8 cellular contexts compared by ENCODE assay signal in the genomic region with DNA sequence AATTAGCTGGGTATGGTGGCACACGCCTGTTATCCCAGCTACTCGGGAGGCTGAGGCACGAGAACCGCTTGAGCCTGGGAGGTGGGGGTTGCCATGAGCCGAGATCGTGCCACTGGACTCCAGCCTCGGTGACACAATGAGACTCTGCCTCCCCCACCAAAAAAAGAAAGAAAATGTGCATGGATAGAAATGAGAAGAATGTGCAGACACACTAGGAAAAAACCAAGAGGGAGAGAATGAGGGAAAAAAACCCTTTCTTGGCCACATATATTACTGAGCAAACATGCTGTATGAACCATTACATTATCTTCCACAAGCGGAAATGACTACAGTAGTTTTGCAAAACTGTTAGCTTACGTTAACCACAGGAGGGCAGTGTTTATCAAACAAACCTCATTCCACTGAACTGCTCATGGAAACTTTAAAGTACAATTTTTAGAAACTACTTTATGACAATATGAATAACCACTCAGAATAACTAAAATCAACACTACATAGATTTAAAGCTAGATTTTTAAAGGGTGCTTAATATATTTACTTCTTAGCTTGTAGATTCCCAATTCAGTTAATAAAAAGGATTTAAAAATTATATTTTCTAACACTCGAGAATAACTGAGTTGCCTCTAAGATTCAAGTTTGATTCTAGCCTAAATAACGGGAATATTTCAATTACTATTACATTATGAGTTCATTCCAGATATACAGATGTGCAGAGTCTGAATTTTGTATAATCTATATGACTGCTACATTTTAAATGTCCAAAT. TPM values are rescaled to one million over a fixed set of nuclear protein-coding genes. Genes with fewer than 3 reads are reported as not detected.
A peak's percentile ranks its signal among the peaks of the same experiment; 100 is the strongest.
DNase-seq lines count a peak whose midpoint lies in the region; ATAC-seq and TF ChIP-seq lines count a peak whose summit lies in the region.

No MANE protein-coding gene starts in this region.

- intact Hi-C loops in Right ventricle myocardium inferior (cut with DNase I): loop anchor here (5.0 kb wide), 2 partner anchors 85 to 105 kb away; no protein-coding TSS in a partner anchor
- intact Hi-C loops in cardiac septum (cut with DNase I): loop anchor here (5.0 to 10.0 kb wide), 2 partner anchors 100 to 293 kb away; no protein-coding TSS in a partner anchor

- H3K27me3 ChIP-seq in mucosa of rectum (ENCODE audit: control insufficient read depth in 2 of 2, insufficient read depth in 2 of 2, low read length in 2 of 2) (no peaks in the 10 kb centered on the region), upper lobe of left lung (no peaks in the 10 kb centered on the region)

- peak overlapping the region in 1 of 2 donors; percentile 17 for H3K9ac ChIP-seq in mucosa of rectum (ENCODE audit: low read depth in 1 of 2, low read length in 2 of 2)

- no peak for TF ChIP-seq POLR2A in upper lobe of left lung (IDR thresholded peaks at IDR 0.05)

- H3K4me1 Mint-ChIP-seq in HFFc6 (ENCODE audit: low read depth) (peaks cover 24% of the 10 kb centered on the region), endothelial cell (ENCODE audit: unreplicated experiment) (peaks cover 4% of the 10 kb centered on the region)

- H3K4me1 ChIP-seq in mucosa of rectum (ENCODE audit: control insufficient read depth in 2 of 2, insufficient read depth in 2 of 2, low read length in 2 of 2) (peaks cover 4 to 5% of the 10 kb centered on the region in 2 donors), upper lobe of left lung (peaks cover 11 to 28% (median 17%) of the 10 kb centered on the region in 4 donors)

- H3K9me3 ChIP-seq in mucosa of rectum (ENCODE audit: control insufficient read depth in 2 of 2, low read length in 2 of 2) (no peaks in the 10 kb centered on the region), upper lobe of left lung (no peaks in the 10 kb centered on the region)

- no peak overlapping the region; the same call in none of the 2 replicates for H3K27ac ChIP-seq in VCaP
- H3K27ac ChIP-seq in mucosa of rectum (ENCODE audit: low read depth in 2 of 2, low read length in 2 of 2): peak overlapping the region; percentile 15 to 26
- peak overlapping the region in 1 of 4 donors; percentile 53 for H3K27ac ChIP-seq in upper lobe of left lung

- no peak for TF ChIP-seq EP300 in upper lobe of left lung (IDR thresholded peaks at IDR 0.05)

- H3K4me3 ChIP-seq in mucosa of rectum (ENCODE audit: low read length in 2 of 2) (peak overlapping the region in 1 of 2 donors; percentile 8), upper lobe of left lung (no peak overlapping the region)

- WGBS in upper lobe of left lung, 2 donors: 34 to 35% methylated on average over 11 of the region's 11 CpGs

- ATAC-seq in Right ventricle myocardium inferior (peak; percentile 77), upper lobe of left lung (ENCODE audit: low FRiP score in 2 of 2) (peak; percentile 93 to 96)

- H3K9me3 Mint-ChIP-seq in HFFc6: no peaks in the 10 kb centered on the region
- H3K9me3 Mint-ChIP-seq in endothelial cell (ENCODE audit: unreplicated experiment): no peaks in the 10 kb centered on the region

- H3K36me3 ChIP-seq in mucosa of rectum (ENCODE audit: control insufficient read depth in 2 of 2, insufficient read depth in 2 of 2, low read length in 2 of 2) (peaks cover 0 to 3% of the 10 kb centered on the region in 2 donors), upper lobe of left lung (peaks cover 0 to 7% (median 0%) of the 10 kb centered on the region in 4 donors)

- H3K4me3 Mint-ChIP-seq in HFFc6 (peak overlapping the region; percentile 74; the same call in 1 of the 2 replicates), endothelial cell (ENCODE audit: unreplicated experiment) (no peak overlapping the region)

- no peaks in the 10 kb centered on the region for H3K36me3 Mint-ChIP-seq in HFFc6 (ENCODE audit: low read depth)
- no peaks in the 10 kb centered on the region for H3K36me3 Mint-ChIP-seq in endothelial cell (ENCODE audit: low read depth, unreplicated experiment)

- H3K27ac Mint-ChIP-seq in HFFc6 (peak overlapping the region; percentile 82), endothelial cell (ENCODE audit: unreplicated experiment) (peak overlapping the region; percentile 71)

- DNase-seq in Right ventricle myocardium inferior (ENCODE audit: missing footprints): peak; percentile 65
- DNase-seq in cardiac septum (ENCODE audit: low spot score): no peak
- DNase-seq in HFFc6: peak; percentile 82
- peak; percentile 10 for DNase-seq in NCI-H146 treated with DMSO at 0.1 percent for 48 hours (lab: John Stamatoyannopoulos, UW; ENCODE audit: unreplicated experiment)
- DNase-seq in endothelial cell (ENCODE audit: low spot score): peak; percentile 6
- no peak for DNase-seq in upper lobe of left lung

- TF ChIP-seq CTCF in HFFc6 (IDR thresholded peaks at IDR 0.05) (peak; percentile 89), VCaP (conservative IDR thresholded peaks at IDR 0.05) (peak; percentile 82), endothelial cell (IDR thresholded peaks at IDR 0.05; ENCODE audit: unreplicated experiment) (peak; percentile 44), upper lobe of left lung (IDR thresholded peaks at IDR 0.05) (peak; percentile 57 to 78 (median 73))

- H3K27me3 Mint-ChIP-seq in HFFc6 (ENCODE audit: insufficient read depth) (no peaks in the 10 kb centered on the region), endothelial cell (ENCODE audit: unreplicated experiment) (no peaks in the 10 kb centered on the region)

RNA-seq across cellular contexts. Expression of gene ASXL2, which starts 26.4 kb away (rescaled TPM):
- total RNA-seq in Right ventricle myocardium inferior: 21.7 TPM
- 24.1 TPM for total RNA-seq in cardiac septum
- 10 to 100 TPM; 24.6 to 29.6 (median 26.6) TPM for total RNA-seq in HFFc6 (2021; fragmentation: NEBNext Ultra II Directional; extraction: Animal tissue kit (Norgen Biotek cat#: 25700))
- 33.4 TPM for total RNA-seq in endothelial cell (ENCODE audit: unreplicated experiment)
- 10 to 100 TPM; 15.5 to 34.9 (median 25.6) TPM for total RNA-seq in upper lobe of left lung

Comparison
In these comparisons a context has a peak if more than half of its experiments do, and no peak if none do; other contexts are left out.
1. DNase-seq: peak in Right ventricle myocardium inferior (single experiment), HFFc6 (single experiment), NCI-H146 treated with DMSO at 0.1 percent for 48 hours (single experiment) and endothelial cell (single experiment); none in cardiac septum (single experiment) and upper lobe of left lung (0 of 2).
2. Peak in every context shown above with its lines, with median percentiles within 50 percentile points of each other: CTCF ChIP-seq.